In the genomic region with DNA sequence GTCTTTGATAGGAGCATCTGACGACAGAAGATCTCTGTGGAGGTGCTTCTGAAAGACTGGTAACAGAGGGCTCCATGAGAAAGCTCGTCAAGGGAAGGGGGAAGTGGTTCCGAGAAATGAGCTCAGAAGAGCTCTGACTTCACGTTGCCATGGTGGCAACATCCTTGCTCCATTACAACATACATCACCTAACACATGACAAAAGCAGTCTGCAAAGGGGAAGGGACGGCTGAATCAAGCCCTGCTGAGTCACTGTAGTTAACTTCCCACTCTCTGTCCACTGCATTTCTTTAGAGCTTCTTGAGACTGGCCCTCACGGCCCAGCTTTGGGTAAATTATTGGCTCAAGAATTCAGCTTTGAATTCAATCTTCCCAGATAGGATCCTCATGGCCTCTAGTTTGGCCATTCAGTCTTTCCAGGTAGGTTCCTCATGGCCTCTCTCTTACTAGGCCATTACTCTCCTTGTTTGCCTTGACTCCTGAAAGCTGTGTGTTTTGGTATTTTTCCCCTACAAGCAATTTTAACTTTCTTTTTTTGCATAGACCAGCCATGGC, we compare ENCODE assay signal across 9 cellular contexts.
A peak's percentile ranks its signal among the peaks of the same experiment; 100 is the strongest.
DNase-seq lines count a peak whose midpoint lies in the region; ATAC-seq and TF ChIP-seq lines count a peak whose summit lies in the region.
"Had no signal": no experiment of that assay in that cellular context is flagged by ENCODE, and none has a peak within 500 bp of the region (broad histone marks: within the 10 kb centered on the region; RNA-seq: fewer than 3 reads in every experiment).

No MANE protein-coding gene starts in this region.

- H3K4me3 ChIP-seq in right atrium auricular region = no peak overlapping the region
- H3K4me3 ChIP-seq in suprapubic skin = no peak overlapping the region

- no peak for ATAC-seq in HG03439 (IDR thresholded peaks at IDR 0.05; ENCODE audit: unreplicated experiment)
- no peak for ATAC-seq in GM19328 (IDR thresholded peaks at IDR 0.05; ENCODE audit: unreplicated experiment)

- TF ChIP-seq POLR2A in suprapubic skin (IDR thresholded peaks at IDR 0.05) = no peak

- no peaks in the 10 kb centered on the region for H3K27me3 Mint-ChIP-seq in activated CD4-positive, alpha-beta T cell treated with anti-CD3 and anti-CD28 coated beads, Interleukin-2, amount 10 ng/mL, durations not matched to agents 24 days and 14 days
- H3K27me3 Mint-ChIP-seq in activated CD4-positive, alpha-beta memory T cell treated with anti-CD3 and anti-CD28 coated beads for 36 hours = no peaks in the 10 kb centered on the region
- H3K27me3 Mint-ChIP-seq: CD4-positive, alpha-beta memory T cell had no signal

- H3K4me3 Mint-ChIP-seq in activated CD4-positive, alpha-beta T cell treated with anti-CD3 and anti-CD28 coated beads, Interleukin-2, amount 10 ng/mL, durations not matched to agents 24 days and 14 days = peak overlapping the region; percentile 28
- no peak overlapping the region for H3K4me3 Mint-ChIP-seq in activated CD4-positive, alpha-beta memory T cell treated with anti-CD3 and anti-CD28 coated beads for 36 hours
- H3K4me3 Mint-ChIP-seq: CD4-positive, alpha-beta memory T cell had no signal

- peak overlapping the region in 1 of 2 donors; percentile 35 for H3K27ac ChIP-seq in right atrium auricular region
- H3K27ac ChIP-seq in suprapubic skin = no peak overlapping the region

- DNase-seq in activated CD4-positive, alpha-beta T cell treated with anti-CD3 and anti-CD28 coated beads, Interleukin-2, amount 10 ng/mL, durations not matched to agents 24 days and 14 days = peak; percentile 88
- no peak for DNase-seq in activated CD4-positive, alpha-beta T cell treated with anti-CD3 and anti-CD28 coated beads, Interleukin-2, amount 50 U/mL, for 1 hour
- peak; percentile 49 for DNase-seq in activated CD4-positive, alpha-beta memory T cell treated with anti-CD3 and anti-CD28 coated beads for 36 hours
- peak; percentile 78 for DNase-seq in right atrium auricular region (ENCODE audit: low spot score)
- no peak for DNase-seq in suprapubic skin (ENCODE audit: low spot score in 2 of 2)
- no peak for DNase-seq in cerebellar cortex (ENCODE audit: low spot score)

- peaks cover 40% of the 10 kb centered on the region for H3K4me1 Mint-ChIP-seq in activated CD4-positive, alpha-beta T cell treated with anti-CD3 and anti-CD28 coated beads, Interleukin-2, amount 10 ng/mL, durations not matched to agents 24 days and 14 days
- H3K4me1 Mint-ChIP-seq in activated CD4-positive, alpha-beta memory T cell treated with anti-CD3 and anti-CD28 coated beads for 36 hours (ENCODE audit: low read depth) = peaks cover 12% of the 10 kb centered on the region

- TF ChIP-seq CTCF in right atrium auricular region (IDR thresholded peaks at IDR 0.05) (no peak), suprapubic skin (IDR thresholded peaks at IDR 0.05) (no peak)

- peaks cover 1% of the 10 kb centered on the region for H3K36me3 Mint-ChIP-seq in activated CD4-positive, alpha-beta T cell treated with anti-CD3 and anti-CD28 coated beads, Interleukin-2, amount 10 ng/mL, durations not matched to agents 24 days and 14 days (ENCODE audit: low read depth)
- H3K36me3 Mint-ChIP-seq in activated CD4-positive, alpha-beta memory T cell treated with anti-CD3 and anti-CD28 coated beads for 36 hours = no peaks in the 10 kb centered on the region
- H3K36me3 Mint-ChIP-seq: CD4-positive, alpha-beta memory T cell had no signal

- POLR2A ChIA-PET in activated CD4-positive, alpha-beta memory T cell treated with anti-CD3 and anti-CD28 coated beads for 36 hours (lab: Charles Lee) = interaction anchor here (1.4 kb wide), 1 partner anchor 247 kb away, joined by 3 read pairs; no protein-coding TSS in a partner anchor

- intact Hi-C loops in activated CD4-positive, alpha-beta T cell treated with anti-CD3 and anti-CD28 coated beads, Interleukin-2, amount 10 ng/mL, durations not matched to agents 24 days and 14 days (cut with micrococcal nuclease) = loop anchor here (2.0 to 10.0 kb wide), 2 partner anchors 99 to 635 kb away; partner anchors contain the start of gene NPL
- intact Hi-C loops in activated CD4-positive, alpha-beta memory T cell treated with anti-CD3 and anti-CD28 coated beads for 36 hours (cut with micrococcal nuclease) = no loop called here

- H3K36me3 ChIP-seq in right atrium auricular region (no peaks in the 10 kb centered on the region), suprapubic skin (no peaks in the 10 kb centered on the region)

- H3K9me3 Mint-ChIP-seq in activated CD4-positive, alpha-beta T cell treated with anti-CD3 and anti-CD28 coated beads, Interleukin-2, amount 10 ng/mL, durations not matched to agents 24 days and 14 days = peaks cover 3% of the 10 kb centered on the region
- no peaks in the 10 kb centered on the region for H3K9me3 Mint-ChIP-seq in activated CD4-positive, alpha-beta memory T cell treated with anti-CD3 and anti-CD28 coated beads for 36 hours
- H3K9me3 Mint-ChIP-seq: CD4-positive, alpha-beta memory T cell had no signal

- H3K4me1 ChIP-seq in right atrium auricular region (peaks cover 0 to 10% of the 10 kb centered on the region in 2 donors), suprapubic skin (peaks cover 11% of the 10 kb centered on the region)

- CTCF ChIA-PET in activated CD4-positive, alpha-beta memory T cell treated with anti-CD3 and anti-CD28 coated beads for 36 hours (lab: Charles Lee) = interaction anchor here (1.0 to 2.2 kb wide), 3 partner anchors 67 to 247 kb away, joined by 3 to 14 read pairs (median 5); no protein-coding TSS in a partner anchor

- H3K27me3 ChIP-seq in right atrium auricular region = no peaks in the 10 kb centered on the region
- no peaks in the 10 kb centered on the region for H3K27me3 ChIP-seq in suprapubic skin

- peak overlapping the region; percentile 87 for H3K27ac Mint-ChIP-seq in activated CD4-positive, alpha-beta T cell treated with anti-CD3 and anti-CD28 coated beads, Interleukin-2, amount 10 ng/mL, durations not matched to agents 24 days and 14 days
- no peak overlapping the region for H3K27ac Mint-ChIP-seq in activated CD4-positive, alpha-beta memory T cell treated with anti-CD3 and anti-CD28 coated beads for 36 hours
- H3K27ac Mint-ChIP-seq: CD4-positive, alpha-beta memory T cell had no signal

- WGBS in suprapubic skin = 83% methylated on average over 6 of the region's 6 CpGs

- H3K9me3 ChIP-seq in right atrium auricular region (no peaks in the 10 kb centered on the region), suprapubic skin (no peaks in the 10 kb centered on the region)

- TF ChIP-seq EP300 in suprapubic skin (IDR thresholded peaks at IDR 0.05) = peak; percentile 44

Comparison
In these comparisons a context has a peak if more than half of its experiments do, and no peak if none do; other contexts are left out.
1. DNase-seq: peak in activated CD4-positive, alpha-beta T cell treated with anti-CD3 and anti-CD28 coated beads, Interleukin-2, amount 10 ng/mL, durations not matched to agents 24 days and 14 days (single experiment), activated CD4-positive, alpha-beta memory T cell treated with anti-CD3 and anti-CD28 coated beads for 36 hours (single experiment) and right atrium auricular region (single experiment); none in activated CD4-positive, alpha-beta T cell treated with anti-CD3 and anti-CD28 coated beads, Interleukin-2, amount 50 U/mL, for 1 hour (single experiment), suprapubic skin (0 of 2) and cerebellar cortex (single experiment).